16 cellular contexts compared by ENCODE assay signal in the genomic region with DNA sequence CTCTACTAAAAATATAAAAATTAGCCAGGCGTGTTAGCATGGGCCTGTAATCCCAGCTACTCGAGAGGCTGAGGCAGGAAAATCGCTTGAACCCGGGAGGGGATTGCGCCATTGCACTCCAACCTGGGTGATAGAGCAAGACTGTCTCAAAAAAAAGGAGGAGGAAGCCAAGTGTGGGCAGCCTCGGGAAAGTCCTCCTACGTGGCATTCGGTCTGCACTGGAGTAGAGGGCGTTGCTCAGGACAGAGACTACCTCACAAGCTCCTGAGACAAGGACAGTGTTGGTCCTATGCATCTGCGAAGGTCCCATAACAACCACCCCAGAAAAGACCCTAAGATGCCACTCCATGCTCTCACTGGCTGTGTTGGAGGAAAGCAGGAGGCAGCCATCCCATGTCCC. TPM values are rescaled to one million over a fixed set of nuclear protein-coding genes. Genes with fewer than 3 reads are reported as not detected.
DNase-seq lines count a peak whose midpoint lies in the region; ATAC-seq and TF ChIP-seq lines count a peak whose summit lies in the region.
"Had no signal": no experiment of that assay in that cellular context is flagged by ENCODE, and none has a peak within 500 bp of the region (broad histone marks: within the 10 kb centered on the region; RNA-seq: fewer than 3 reads in every experiment).

No MANE protein-coding gene starts in this region.

- no CpG with 5 or more reads among the region's 10 CpGs for WGBS in mesendoderm (ENCODE audit: extremely low coverage, insufficient coverage, low lambda C conversion rate)

- peak overlapping the region; percentile 47 to 69 for H3K27ac ChIP-seq in right atrium auricular region
- peak overlapping the region; percentile 96 to 98 for H3K27ac ChIP-seq in ascending aorta
- no peak overlapping the region for H3K27ac ChIP-seq in mesendoderm (ENCODE audit: low read depth, low read length)
- peak overlapping the region; percentile 57 to 97 for H3K27ac ChIP-seq in uterus
- H3K27ac ChIP-seq: suprapubic skin had no signal

- H3K4me2 ChIP-seq in mesendoderm (ENCODE audit: low read length), result no peak overlapping the region

- H3K9me3 ChIP-seq in right atrium auricular region (no peaks in the 10 kb centered on the region), ascending aorta (no peaks in the 10 kb centered on the region), uterus (no peaks in the 10 kb centered on the region)
- H3K9me3 ChIP-seq: Caco-2, mucosa of descending colon, suprapubic skin had no signal

- H2BK15ac ChIP-seq in mesendoderm (replicated peaks; ENCODE audit: low read depth), result no peak overlapping the region

- H3K27me3 ChIP-seq in right atrium auricular region, result no peaks in the 10 kb centered on the region
- H3K27me3 ChIP-seq in ascending aorta, result no peaks in the 10 kb centered on the region
- no peaks in the 10 kb centered on the region for H3K27me3 ChIP-seq in mesendoderm (ENCODE audit: insufficient read depth, low read length, poor library complexity)
- no peaks in the 10 kb centered on the region for H3K27me3 ChIP-seq in uterus
- H3K27me3 ChIP-seq: suprapubic skin had no signal

- no peak overlapping the region for H2AK5ac ChIP-seq in mesendoderm (ENCODE audit: low read length)

- no peak for DNase-seq in right atrium auricular region (ENCODE audit: low spot score)
- no peak for DNase-seq in Right ventricle myocardium inferior (ENCODE audit: missing footprints)
- DNase-seq in ascending aorta (ENCODE audit: low spot score in 2 of 2), result no peak
- DNase-seq in mesendoderm, result no peak
- DNase-seq in uterus, result no peak
- no peak for DNase-seq in CD1c-positive myeloid dendritic cell (ENCODE audit: extremely low spot score)
- no peak for DNase-seq in superior temporal gyrus (ENCODE audit: extremely low spot score)
- DNase-seq: activated CD4-positive, alpha-beta memory T cell treated with anti-CD3 and anti-CD28 coated beads for 36 hours; GF-D8; KG1; mucosa of descending colon; NCI-H1436 treated with DMSO at 0.1 percent for 48 hours; NCI-H446 had no signal

- no peak overlapping the region for H3K18ac ChIP-seq in mesendoderm (ENCODE audit: low read length)

- H3K4me1 ChIP-seq in right atrium auricular region (peaks cover 0 to 36% of the 10 kb centered on the region in 2 donors), ascending aorta (peaks cover 6 to 29% of the 10 kb centered on the region in 2 donors), mesendoderm (ENCODE audit: control insufficient read depth, low read depth, low read length) (no peaks in the 10 kb centered on the region), uterus (peaks cover 0 to 6% of the 10 kb centered on the region in 2 donors)

- H3K56ac ChIP-seq in mesendoderm (ENCODE audit: low read length), result peak overlapping the region; percentile 44

- TF ChIP-seq POLR2A in uterus (IDR thresholded peaks at IDR 0.05), result no peak

- H3K9ac ChIP-seq in mesendoderm (ENCODE audit: low read length), result no peak overlapping the region

- TF ChIP-seq CTCF in right atrium auricular region (IDR thresholded peaks at IDR 0.05) (no peak), ascending aorta (IDR thresholded peaks at IDR 0.05) (no peak), uterus (IDR thresholded peaks at IDR 0.05) (no peak)

- H3K36me3 ChIP-seq in right atrium auricular region, result no peaks in the 10 kb centered on the region
- H3K36me3 ChIP-seq in ascending aorta, result no peaks in the 10 kb centered on the region
- H3K36me3 ChIP-seq in mesendoderm (ENCODE audit: control insufficient read depth, insufficient read depth, low read length), result no peaks in the 10 kb centered on the region
- H3K36me3 ChIP-seq in uterus, result no peaks in the 10 kb centered on the region
- H3K36me3 ChIP-seq: suprapubic skin had no signal

- no peak overlapping the region for H4K5ac ChIP-seq in mesendoderm (ENCODE audit: low read length)

- ATAC-seq in Right ventricle myocardium inferior (no peak), GM18511 (IDR thresholded peaks at IDR 0.05; ENCODE audit: unreplicated experiment) (no peak)

- H2BK120ac ChIP-seq in mesendoderm (ENCODE audit: low read depth, low read length), result no peak overlapping the region

- intact Hi-C loops in Right ventricle myocardium inferior (cut with DNase I) (no loop called here), ascending aorta (cut with DNase I) (loop anchor here (1.0 kb wide), 1 partner anchor 17 kb away; no protein-coding TSS in a partner anchor), uterus (cut with DNase I; ENCODE audit: low total_unique reads) (no loop called here)

- no peak overlapping the region for H3K4ac ChIP-seq in mesendoderm (ENCODE audit: low read depth, low read length)

- H4K8ac ChIP-seq in mesendoderm (ENCODE audit: low read depth, low read length), result no peak overlapping the region

- no peaks in the 10 kb centered on the region for H3K79me2 ChIP-seq in mesendoderm (ENCODE audit: control insufficient read depth, insufficient read depth, low read length)

- H3K4me3 ChIP-seq in right atrium auricular region, result no peak overlapping the region
- no peak overlapping the region for H3K4me3 ChIP-seq in ascending aorta
- H3K4me3 ChIP-seq in mesendoderm (ENCODE audit: low read length), result no peak overlapping the region
- no peak overlapping the region for H3K4me3 ChIP-seq in uterus
- H3K4me3 ChIP-seq: mucosa of descending colon, suprapubic skin had no signal

- no peak overlapping the region for H2BK5ac ChIP-seq in mesendoderm (ENCODE audit: low read length)

- no peak overlapping the region for H3K23ac ChIP-seq in mesendoderm (ENCODE audit: low read length)

- H3K79me1 ChIP-seq in mesendoderm (ENCODE audit: low read length), result no peaks in the 10 kb centered on the region

RNA-seq across cellular contexts. Expression of a gene that starts 10.0 kb away (rescaled TPM):
- total RNA-seq in right atrium auricular region (10 to 100 TPM; 28.0 to 40.8 TPM), Right ventricle myocardium inferior (1.6 TPM), ascending aorta (1,267 TPM), uterus (10 to 100 TPM in 1 of 4 donors, 1 to 10 TPM in 2, under 1 TPM in 1; 0.51 to 10.6 (median 5.5) TPM)
- polyA plus RNA-seq in mesendoderm (2013, experiment 1 of 2), result 55.1 TPM
- polyA plus RNA-seq in mesendoderm (2013, experiment 2 of 2), result 62.9 TPM

RNA-seq across cellular contexts. Expression of a gene that starts 31.6 kb away (rescaled TPM):
- total RNA-seq in right atrium auricular region, result 10 to 100 TPM; 10.2 to 15.2 TPM
- total RNA-seq in Right ventricle myocardium inferior, result 21.0 TPM
- 29.6 TPM for total RNA-seq in ascending aorta
- 7.8 TPM for polyA plus RNA-seq in mesendoderm (2013, experiment 1 of 2)
- polyA plus RNA-seq in mesendoderm (2013, experiment 2 of 2), result 5.7 TPM
- 10 to 100 TPM in 3 of 4 donors, 1 to 10 TPM in 1; 9.7 to 73.0 (median 26.3) TPM for total RNA-seq in uterus

RNA-seq across cellular contexts. Expression of a gene that starts 37.4 kb away (rescaled TPM):
- total RNA-seq in right atrium auricular region (10 to 100 TPM; 16.1 to 18.8 TPM), Right ventricle myocardium inferior (12.8 TPM), ascending aorta (77.4 TPM), uterus (10 to 100 TPM in 3 of 4 donors, 1 to 10 TPM in 1; 9.2 to 59.6 (median 30.2) TPM)
- 14.7 TPM for polyA plus RNA-seq in mesendoderm (2013, experiment 1 of 2)
- 15.1 TPM for polyA plus RNA-seq in mesendoderm (2013, experiment 2 of 2)

RNA-seq across cellular contexts. Expression of a gene that starts 48.5 kb away (rescaled TPM):
- total RNA-seq in right atrium auricular region, result not detected
- total RNA-seq in Right ventricle myocardium inferior, result not detected
- not detected for total RNA-seq in ascending aorta
- 1.6 TPM for polyA plus RNA-seq in mesendoderm (2013, experiment 1 of 2)
- 1.9 TPM for polyA plus RNA-seq in mesendoderm (2013, experiment 2 of 2)
- under 1 TPM in 1 of 4 donors, not detected in 3; 0.14 TPM for total RNA-seq in uterus
- total RNA-seq: activated CD4-positive, alpha-beta memory T cell treated with anti-CD3 and anti-CD28 coated beads for 36 hours had no signal

Comparison
In these comparisons a context has a peak if more than half of its experiments do, and no peak if none do; other contexts are left out.
1. RNA of a gene that starts 10.0 kb away (total RNA-seq): 1,267 TPM in ascending aorta (single experiment); 28.0 to 40.8 TPM in right atrium auricular region, 0.51 to 10.6 TPM in uterus and 1.6 TPM in Right ventricle myocardium inferior (single experiment); every median in the first group is over 10 times any median in the second.